10 cellular contexts compared by ENCODE assay signal in the genomic region with DNA sequence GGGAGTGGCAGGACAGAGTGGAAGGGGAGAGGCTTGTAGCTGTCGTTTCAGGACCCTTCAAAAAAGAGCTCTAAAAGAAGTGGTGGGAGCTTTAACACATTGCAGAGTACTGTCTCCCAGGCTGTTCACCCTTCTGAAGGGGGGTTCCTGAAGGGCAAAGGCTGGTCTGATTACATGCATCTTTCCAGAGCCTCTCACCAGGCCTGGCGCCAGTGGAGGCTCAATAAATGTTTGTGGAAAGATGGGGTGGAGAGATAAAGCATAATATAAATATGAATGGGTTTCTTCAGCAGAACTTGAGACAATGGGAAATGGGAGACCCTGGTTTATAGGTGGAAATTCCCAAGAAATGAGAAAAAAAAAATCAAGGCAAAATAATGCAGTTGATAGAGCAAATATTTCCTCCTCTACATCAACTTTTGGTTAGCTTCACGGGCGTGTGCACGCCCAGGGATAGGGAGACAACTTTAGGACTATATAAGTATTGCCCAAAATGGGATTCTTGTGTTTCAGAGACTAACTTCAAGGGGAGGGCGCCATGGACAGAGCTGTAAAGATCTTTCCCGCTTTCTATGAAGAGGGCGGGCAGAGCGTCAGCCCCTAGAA. TPM values are rescaled to one million over a fixed set of nuclear protein-coding genes. Genes with fewer than 3 reads are reported as not detected.
DNase-seq lines count a peak whose midpoint lies in the region; ATAC-seq and TF ChIP-seq lines count a peak whose summit lies in the region.
"Had no signal": no experiment of that assay in that cellular context is flagged by ENCODE, and none has a peak within 500 bp of the region (broad histone marks: within the 10 kb centered on the region; RNA-seq: fewer than 3 reads in every experiment).

No MANE protein-coding gene starts in this region.

- no peaks in the 10 kb centered on the region for H3K9me3 Mint-ChIP-seq in activated CD4-positive, alpha-beta T cell treated with anti-CD3 and anti-CD28 coated beads, Interleukin-2, amount 10 ng/mL, durations not matched to agents 7 days and 5 days
- H3K9me3 Mint-ChIP-seq in glutamatergic neuron (ENCODE audit: unreplicated experiment) = peaks cover 12% of the 10 kb centered on the region

- H3K9me3 ChIP-seq in SK-N-MC (ENCODE audit: low read depth, low read length) (no peaks in the 10 kb centered on the region), spleen (no peaks in the 10 kb centered on the region)

- TF ChIP-seq CTCF in glutamatergic neuron (IDR thresholded peaks at IDR 0.05; ENCODE audit: partially characterized antibody, unreplicated experiment) (no peak), spleen (IDR thresholded peaks at IDR 0.05 in 8 of 11, conservative IDR thresholded peaks at IDR 0.05 in 3 of 11) (no peak)

- H3K4me1 ChIP-seq in spleen = peaks cover 42 to 77% (median 73%) of the 10 kb centered on the region in 6 donors

- peak overlapping the region; percentile 100 for H3K4me3 Mint-ChIP-seq in activated CD4-positive, alpha-beta T cell treated with anti-CD3 and anti-CD28 coated beads, Interleukin-2, amount 10 ng/mL, durations not matched to agents 7 days and 5 days
- peak overlapping the region; percentile 98 for H3K4me3 Mint-ChIP-seq in glutamatergic neuron (ENCODE audit: unreplicated experiment)

- no peak overlapping the region for H3K9ac ChIP-seq in SK-N-MC (ENCODE audit: insufficient read length)

- H3K27ac ChIP-seq in SK-N-MC (peak overlapping the region; percentile 5; the same call in 1 of the 2 replicates), spleen (peak overlapping the region in 4 of 8 donors; percentile 2 to 95 (median 92))

- peaks cover 33% of the 10 kb centered on the region for H3K36me3 ChIP-seq in SK-N-MC (ENCODE audit: insufficient read depth, low read length)
- peaks cover 0 to 32% (median 24%) of the 10 kb centered on the region in 6 donors for H3K36me3 ChIP-seq in spleen

- H3K36me3 Mint-ChIP-seq in activated CD4-positive, alpha-beta T cell treated with anti-CD3 and anti-CD28 coated beads, Interleukin-2, amount 10 ng/mL, durations not matched to agents 7 days and 5 days (ENCODE audit: low read depth) = peaks cover 40% of the 10 kb centered on the region
- H3K36me3 Mint-ChIP-seq in glutamatergic neuron (ENCODE audit: unreplicated experiment) = no peaks in the 10 kb centered on the region

- ATAC-seq in HG03469 (IDR thresholded peaks at IDR 0.05; ENCODE audit: unreplicated experiment) = no peak

- DNase-seq in activated CD4-positive, alpha-beta T cell treated with anti-CD3 and anti-CD28 coated beads, Interleukin-2, amount 10 ng/mL, durations not matched to agents 7 days and 5 days = no peak
- DNase-seq in activated CD4-positive, alpha-beta T cell treated with anti-CD3 and anti-CD28 coated beads, Interleukin-2, amount 50 U/mL, for 48 hours = no peak
- no peak for DNase-seq in SK-N-MC (ENCODE audit: low read depth, low spot score)
- no peak for DNase-seq in glutamatergic neuron
- peak; percentile 69 for DNase-seq in spleen
- DNase-seq in germinal center (ENCODE audit: low spot score) = no peak
- no peak for DNase-seq in occipital lobe (lab: John Stamatoyannopoulos, UW)

- H3K27me3 ChIP-seq in spleen (replicated peaks in 1 of 7) = peaks cover 19 to 50% (median 43%) of the 10 kb centered on the region in 7 donors

- peak overlapping the region; percentile 100 for H3K27ac Mint-ChIP-seq in activated CD4-positive, alpha-beta T cell treated with anti-CD3 and anti-CD28 coated beads, Interleukin-2, amount 10 ng/mL, durations not matched to agents 7 days and 5 days
- H3K27ac Mint-ChIP-seq in glutamatergic neuron (ENCODE audit: unreplicated experiment) = peak overlapping the region; percentile 92

- peaks cover 33% of the 10 kb centered on the region for H3K27me3 Mint-ChIP-seq in activated CD4-positive, alpha-beta T cell treated with anti-CD3 and anti-CD28 coated beads, Interleukin-2, amount 10 ng/mL, durations not matched to agents 7 days and 5 days
- H3K27me3 Mint-ChIP-seq in glutamatergic neuron (ENCODE audit: unreplicated experiment) = peaks cover 18% of the 10 kb centered on the region

- H3K4me1 Mint-ChIP-seq in activated CD4-positive, alpha-beta T cell treated with anti-CD3 and anti-CD28 coated beads, Interleukin-2, amount 10 ng/mL, durations not matched to agents 7 days and 5 days = peaks cover 79% of the 10 kb centered on the region
- peaks cover 12% of the 10 kb centered on the region for H3K4me1 Mint-ChIP-seq in glutamatergic neuron (ENCODE audit: low read depth, unreplicated experiment)

- CTCF ChIA-PET in activated CD4-positive, alpha-beta T cell treated with anti-CD3 and anti-CD28 coated beads, Interleukin-2, amount 10 ng/mL, durations not matched to agents 7 days and 5 days (lab: Charles Lee) = interaction anchor here (0.7 to 1.2 kb wide), 7 partner anchors 8 to 1235 kb away, joined by 3 to 6 read pairs (median 3); partner anchors contain the start of gene PSTK

- intact Hi-C loops in spleen (cut with DNase I; ENCODE audit: low total_unique reads) = loop anchor here (10.0 kb wide), 1 partner anchor 199 kb away; the partner anchor contains the start of gene C10orf88

- no peak overlapping the region for H3K4me3 ChIP-seq in SK-N-MC
- H3K4me3 ChIP-seq in spleen = peak overlapping the region in 5 of 8 donors; percentile 88 to 97 (median 95)

- TF ChIP-seq POLR2A in spleen (IDR thresholded peaks at IDR 0.05) = no peak

- POLR2A ChIA-PET in activated CD4-positive, alpha-beta T cell treated with anti-CD3 and anti-CD28 coated beads, Interleukin-2, amount 10 ng/mL, durations not matched to agents 7 days and 5 days (lab: Charles Lee) = no interaction called here

- 35 to 42% (median 40%) methylated on average over 9 of the region's 9 CpGs for WGBS in spleen, 5 donors

RNA-seq across cellular contexts. Expression of gene BUB3, which starts 0.6 kb away (rescaled TPM):
- total RNA-seq in activated CD4-positive, alpha-beta T cell treated with anti-CD3 and anti-CD28 coated beads, Interleukin-2, amount 10 ng/mL, durations not matched to agents 7 days and 5 days = 100 to 1,000 TPM; 224 to 255 TPM
- 81.1 TPM for total RNA-seq in glutamatergic neuron (ENCODE audit: unreplicated experiment)
- total RNA-seq in spleen = 100 to 1,000 TPM in 4 of 7 donors, 10 to 100 TPM in 3; 94.2 to 193 (median 111) TPM
- 10 to 100 TPM; 33.7 to 65.1 (median 62.2) TPM for polyA plus RNA-seq in spleen
- 112 TPM for total RNA-seq in occipital lobe

RNA-seq across cellular contexts. Expression of gene HMX2, which starts 5.7 kb away (rescaled TPM):
- not detected for total RNA-seq in activated CD4-positive, alpha-beta T cell treated with anti-CD3 and anti-CD28 coated beads, Interleukin-2, amount 10 ng/mL, durations not matched to agents 7 days and 5 days
- total RNA-seq in glutamatergic neuron (ENCODE audit: unreplicated experiment) (not detected), spleen (not detected), occipital lobe (not detected)
- polyA plus RNA-seq in spleen = under 1 TPM in 1 of 3 donors, not detected in 2; 0.08 TPM
- total RNA-seq: cardiac muscle cell, fibroblast of villous mesenchyme had no signal
- polyA plus RNA-seq: cardiac muscle cell had no signal

RNA-seq across cellular contexts. Expression of gene HMX3, which starts 17.8 kb away (rescaled TPM):
- total RNA-seq in activated CD4-positive, alpha-beta T cell treated with anti-CD3 and anti-CD28 coated beads, Interleukin-2, amount 10 ng/mL, durations not matched to agents 7 days and 5 days = not detected
- total RNA-seq in glutamatergic neuron (ENCODE audit: unreplicated experiment) (not detected), spleen (not detected), occipital lobe (not detected)
- polyA plus RNA-seq in spleen = not detected
- total RNA-seq: cardiac muscle cell, fibroblast of villous mesenchyme had no signal
- polyA plus RNA-seq: cardiac muscle cell had no signal
